23 cellular contexts compared by ENCODE assay signal in the genomic region with DNA sequence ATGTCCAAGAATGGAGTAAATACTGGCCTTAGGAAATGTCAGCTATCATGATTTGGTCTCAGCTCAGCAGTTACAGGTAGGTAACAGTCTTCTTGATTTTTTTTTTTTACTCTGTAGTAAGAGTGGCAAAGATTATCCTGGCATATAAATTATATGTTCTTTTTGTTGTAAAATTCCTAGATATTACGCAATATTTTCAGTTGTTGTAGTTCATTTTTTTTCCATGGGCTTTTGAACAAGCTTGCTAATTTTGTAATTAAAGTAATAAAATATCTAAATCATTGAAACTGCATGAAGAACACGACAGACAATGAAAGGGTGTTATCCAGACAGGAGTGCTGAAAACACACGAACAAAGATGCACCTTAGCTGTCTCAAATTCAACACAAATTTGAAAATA.
"Had no signal": no experiment of that assay in that cellular context is flagged by ENCODE, and none has a peak within 500 bp of the region (broad histone marks: within the 10 kb centered on the region; RNA-seq: fewer than 3 reads in every experiment).

No MANE protein-coding gene starts in this region.

- H3K4me3 ChIP-seq: coronary artery, dorsolateral prefrontal cortex, esophagus muscularis mucosa, gastroesophageal sphincter, heart left ventricle, hepatocyte, left lung, lower lobe of right lung, mucosa of descending colon had no signal

- DNase-seq: dermis blood vessel endothelial cell; dorsolateral prefrontal cortex; effector CD4-positive, alpha-beta T cell; effector memory CD4-positive, alpha-beta T cell; heart left ventricle; hypothalamus; immature natural killer cell; islet precursor cell; left cardiac atrium; left lung; left ventricle myocardium superior; lower lobe of right lung; mesenchymal stem cell; mucosa of descending colon; naive B cell had no signal

- H3K9me3 ChIP-seq: esophagus muscularis mucosa, gastroesophageal sphincter, heart left ventricle, left lung, lower lobe of right lung, mucosa of descending colon had no signal

- H3K4me2 ChIP-seq: hepatocyte had no signal

- H3K79me2 ChIP-seq: hepatocyte had no signal

- H2AFZ ChIP-seq: hepatocyte had no signal

- H3K27ac ChIP-seq: coronary artery, dorsolateral prefrontal cortex, esophagus muscularis mucosa, foreskin keratinocyte, gastroesophageal sphincter, heart left ventricle, hepatocyte, left lung, lower lobe of right lung had no signal

- ATAC-seq: gastroesophageal sphincter, heart left ventricle, left cardiac atrium, left lung, left ventricle myocardium superior, lower lobe of right lung, mucosa of descending colon had no signal

- H3K36me3 ChIP-seq: esophagus muscularis mucosa, gastroesophageal sphincter, heart left ventricle, left lung, lower lobe of right lung had no signal

- H3K4me1 ChIP-seq: esophagus muscularis mucosa, foreskin keratinocyte, gastroesophageal sphincter, heart left ventricle, left lung, lower lobe of right lung had no signal

- FAIRE-seq: colon, endothelial cell of umbilical vein, frontal cortex had no signal

- H3K27me3 ChIP-seq: dorsolateral prefrontal cortex, esophagus muscularis mucosa, foreskin keratinocyte, gastroesophageal sphincter, heart left ventricle, hepatocyte, left lung had no signal
